34 cellular contexts compared by ENCODE assay signal in the genomic region with DNA sequence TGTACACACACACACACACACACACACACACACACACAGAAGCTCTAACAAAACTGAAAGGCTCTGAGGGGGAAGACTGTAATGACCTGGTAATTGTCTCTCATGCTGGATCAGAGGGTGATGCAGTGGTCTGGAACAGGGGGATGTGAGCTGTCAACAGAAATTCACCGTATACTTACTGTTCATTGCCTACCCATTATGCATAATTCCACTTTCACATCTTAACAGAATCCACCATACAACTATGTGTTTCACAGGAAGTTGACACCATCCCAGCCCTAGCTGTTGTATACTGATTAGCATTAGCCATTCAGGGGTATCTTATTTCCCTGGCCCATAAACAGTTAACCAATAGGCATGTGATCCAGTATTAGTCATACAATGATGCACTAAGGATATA.
"Had no signal": no experiment of that assay in that cellular context is flagged by ENCODE, and none has a peak within 500 bp of the region (broad histone marks: within the 10 kb centered on the region; RNA-seq: fewer than 3 reads in every experiment).

No MANE protein-coding gene starts in this region.

- H3K36me3 Mint-ChIP-seq: activated CD4-positive, alpha-beta memory T cell treated with anti-CD3 and anti-CD28 coated beads for 36 hours; activated naive CD4-positive, alpha-beta T cell treated with anti-CD3 and anti-CD28 coated beads, Interleukin-2, amount 50 U/mL, for 72 hours; activated naive CD8-positive, alpha-beta T cell treated with anti-CD3 and anti-CD28 coated beads for 36 hours had no signal

- H3K4me3 Mint-ChIP-seq: activated B cell treated with CpG ODN at 0.5 μM for 24 hours; activated CD4-positive, alpha-beta memory T cell treated with anti-CD3 and anti-CD28 coated beads for 36 hours; activated CD4-positive, alpha-beta T cell treated with anti-CD3 and anti-CD28 coated beads, Interleukin-2, amount 10 ng/mL, durations not matched to agents 24 days and 14 days; activated CD8-positive, alpha-beta T cell treated with anti-CD3 and anti-CD28 coated beads for 36 hours; activated naive CD4-positive, alpha-beta T cell treated with anti-CD3 and anti-CD28 coated beads for 36 hours; activated naive CD8-positive, alpha-beta T cell treated with anti-CD3 and anti-CD28 coated beads for 36 hours; activated T-cell treated with anti-CD3 and anti-CD28 coated beads, Interleukin-2, amount 50 U/mL, for 4 hours; activated T-cell treated with anti-CD3 and anti-CD28 coated beads, Interleukin-2, amount 50 U/mL, for 72 hours; activated T-helper 1 cell treated with anti-CD3 and anti-CD28 coated beads, Interleukin-12 subunit alpha, Interleukin-12 subunit beta, Interleukin-2, Interleukin-4 antibody, amounts not matched to agents 30 ng/mL and 10 ng/mL and 1 ng/mL, durations not matched to agents 14 hours and 24 hours and 36 hours; activated T-helper 17 cell treated with anti-CD3 and anti-CD28 coated beads, Interleukin-2, amount 50 U/mL, for 72 hours; T-helper 1 cell treated with Interleukin-12 subunit alpha and Interleukin-12 subunit beta and Interleukin-4 antibody, amounts not matched to agents 30 μg/mL and 1 μg/mL, for 36 hours; T-helper 2 cell treated with Interferon-gamma antibody and Interleukin-4, amounts not matched to agents 5 μg/mL and 100 μg/mL, for 36 hours had no signal

- H3K36me3 ChIP-seq: adrenal gland, brain microvascular endothelial cell, breast epithelium had no signal

- H3K9me3 ChIP-seq: adrenal gland, body of pancreas, breast epithelium had no signal

- H3K27ac ChIP-seq: adrenal gland, body of pancreas, brain microvascular endothelial cell, breast epithelium, VCaP had no signal

- H3K27me3 ChIP-seq: body of pancreas, brain microvascular endothelial cell, breast epithelium had no signal

- H3K4me1 Mint-ChIP-seq: activated CD4-positive, alpha-beta T cell treated with anti-CD3 and anti-CD28 coated beads, Interleukin-2, amount 10 ng/mL, durations not matched to agents 24 days and 14 days; activated naive CD8-positive, alpha-beta T cell treated with anti-CD3 and anti-CD28 coated beads for 36 hours; activated T-helper 17 cell treated with anti-CD3 and anti-CD28 coated beads, Interleukin-2, amount 50 U/mL, for 72 hours had no signal

- H3K27ac Mint-ChIP-seq: activated B cell treated with CpG ODN at 0.5 μM for 24 hours; activated CD4-positive, alpha-beta memory T cell treated with anti-CD3 and anti-CD28 coated beads for 36 hours; activated CD4-positive, alpha-beta T cell treated with anti-CD3 and anti-CD28 coated beads, Interleukin-2, amount 10 ng/mL, durations not matched to agents 24 days and 14 days; activated CD8-positive, alpha-beta T cell treated with anti-CD3 and anti-CD28 coated beads for 36 hours; activated naive CD4-positive, alpha-beta T cell treated with anti-CD3 and anti-CD28 coated beads for 36 hours; activated naive CD4-positive, alpha-beta T cell treated with anti-CD3 and anti-CD28 coated beads, Interleukin-2, amount 50 U/mL, for 72 hours; activated naive CD8-positive, alpha-beta T cell treated with anti-CD3 and anti-CD28 coated beads for 36 hours; activated T-cell treated with anti-CD3 and anti-CD28 coated beads, Interleukin-2, amount 50 U/mL, for 72 hours; activated T-helper 1 cell treated with anti-CD3 and anti-CD28 coated beads, Interleukin-12 subunit alpha, Interleukin-12 subunit beta, Interleukin-2, Interleukin-4 antibody, amounts not matched to agents 30 ng/mL and 10 ng/mL and 1 ng/mL, durations not matched to agents 14 hours and 24 hours and 36 hours; activated T-helper 17 cell treated with anti-CD3 and anti-CD28 coated beads, Interleukin-2, amount 50 U/mL, for 72 hours; T-helper 1 cell treated with Interleukin-12 subunit alpha and Interleukin-12 subunit beta and Interleukin-4 antibody, amounts not matched to agents 30 μg/mL and 1 μg/mL, for 36 hours; T-helper 2 cell treated with Interferon-gamma antibody and Interleukin-4, amounts not matched to agents 5 μg/mL and 100 μg/mL, for 36 hours had no signal

- H3K4me3 ChIP-seq: adrenal gland, body of pancreas, breast epithelium had no signal

- DNase-seq: activated B cell treated with CpG ODN at 0.5 μM for 24 hours; activated CD4-positive, alpha-beta memory T cell treated with anti-CD3 and anti-CD28 coated beads for 36 hours; activated CD4-positive, alpha-beta T cell treated with anti-CD3 and anti-CD28 coated beads for 4 hours; activated CD4-positive, alpha-beta T cell treated with anti-CD3 and anti-CD28 coated beads, Interleukin-2, amount 10 ng/mL, durations not matched to agents 24 days and 14 days; activated CD4-positive, alpha-beta T cell treated with anti-CD3 and anti-CD28 coated beads, Interleukin-2, amount 50 U/mL, for 1 hour; activated CD4-positive, alpha-beta T cell treated with anti-CD3 and anti-CD28 coated beads, Interleukin-2, amount 50 U/mL, for 4 hours; activated CD4-positive, CD25-positive, alpha-beta regulatory T cell treated with anti-CD3 and anti-CD28 coated beads, Interleukin-2, amount 50 U/mL, for 72 hours; activated CD8-positive, alpha-beta memory T cell treated with anti-CD3 and anti-CD28 coated beads, Interleukin-2, amount 50 U/mL, for 4 hours; activated CD8-positive, alpha-beta T cell treated with anti-CD3 and anti-CD28 coated beads for 36 hours; activated effector memory CD4-positive, alpha-beta T cell treated with anti-CD3 and anti-CD28 coated beads, Interleukin-2, amount 50 U/mL, for 16 hours; activated gamma-delta T cell treated with Interleukin-2 at 50 U/mL for 16 hours; activated naive CD4-positive, alpha-beta T cell; activated naive CD4-positive, alpha-beta T cell treated with anti-CD3 and anti-CD28 coated beads for 36 hours; activated naive CD4-positive, alpha-beta T cell treated with anti-CD3 and anti-CD28 coated beads, Interleukin-2, amount 50 U/mL, for 16 hours; activated naive CD8-positive, alpha-beta T cell treated with anti-CD3 and anti-CD28 coated beads for 36 hours; activated T-cell treated with anti-CD3 and anti-CD28 coated beads for 4 hours; activated T-cell treated with anti-CD3 and anti-CD28 coated beads, Interleukin-2, amount 50 U/mL, for 1 hour; activated T-cell treated with anti-CD3 and anti-CD28 coated beads, Interleukin-2, amount 50 U/mL, for 4 hours; activated T-cell treated with anti-CD3 and anti-CD28 coated beads, Interleukin-2, amount 50 U/mL, for 72 hours; adrenal gland; amniotic stem cell; aorta; body of pancreas; brain microvascular endothelial cell; central memory CD4-positive, alpha-beta T cell; T-helper 2 cell; T-helper 9 cell had no signal

- H3K4me1 ChIP-seq: adrenal gland, body of pancreas, breast epithelium had no signal

- H3K9me3 Mint-ChIP-seq: activated CD4-positive, alpha-beta memory T cell treated with anti-CD3 and anti-CD28 coated beads for 36 hours; activated CD4-positive, alpha-beta T cell treated with anti-CD3 and anti-CD28 coated beads, Interleukin-2, amount 10 ng/mL, durations not matched to agents 24 days and 14 days; activated CD8-positive, alpha-beta T cell treated with anti-CD3 and anti-CD28 coated beads for 36 hours; activated naive CD4-positive, alpha-beta T cell treated with anti-CD3 and anti-CD28 coated beads for 36 hours; activated naive CD8-positive, alpha-beta T cell treated with anti-CD3 and anti-CD28 coated beads for 36 hours; activated T-cell treated with anti-CD3 and anti-CD28 coated beads, Interleukin-2, amount 50 U/mL, for 4 hours; activated T-helper 1 cell treated with anti-CD3 and anti-CD28 coated beads, Interleukin-12 subunit alpha, Interleukin-12 subunit beta, Interleukin-2, Interleukin-4 antibody, amounts not matched to agents 30 ng/mL and 10 ng/mL and 1 ng/mL, durations not matched to agents 14 hours and 24 hours and 36 hours; T-helper 1 cell treated with Interleukin-12 subunit alpha and Interleukin-12 subunit beta and Interleukin-4 antibody, amounts not matched to agents 30 μg/mL and 1 μg/mL, for 36 hours; T-helper 2 cell treated with Interferon-gamma antibody and Interleukin-4, amounts not matched to agents 5 μg/mL and 100 μg/mL, for 36 hours had no signal

- H3K27me3 Mint-ChIP-seq: activated CD4-positive, alpha-beta memory T cell treated with anti-CD3 and anti-CD28 coated beads for 36 hours; activated CD4-positive, alpha-beta T cell treated with anti-CD3 and anti-CD28 coated beads, Interleukin-2, amount 10 ng/mL, durations not matched to agents 24 days and 14 days; activated CD8-positive, alpha-beta T cell treated with anti-CD3 and anti-CD28 coated beads for 36 hours; activated naive CD8-positive, alpha-beta T cell treated with anti-CD3 and anti-CD28 coated beads for 36 hours had no signal
